25 cellular contexts compared by ENCODE assay signal in genomic region chr22:49630448-49630946, GRCh38.
DNase-seq lines count a peak whose midpoint lies in the region; ATAC-seq, FAIRE-seq and TF ChIP-seq lines count a peak whose summit lies in the region.
"Had no signal": no experiment of that assay in that cellular context is flagged by ENCODE, and none has a peak within 500 bp of the region (broad histone marks: within the 10 kb centered on the region; RNA-seq: fewer than 3 reads in every experiment).

No MANE protein-coding gene starts in this region.

- H3K9me3 Mint-ChIP-seq in neural progenitor cell (no peaks in the 10 kb centered on the region), GM23338 (no peaks in the 10 kb centered on the region; the same call in 2 of the 3 replicates)
- H3K9me3 Mint-ChIP-seq: CD4-positive, CD25-positive, alpha-beta regulatory T cell; CD8-positive, alpha-beta memory T cell; H9 had no signal

- POLR2A ChIA-PET in K562 (lab: Yijun Ruan, JAX) = interaction anchor here (0.6 to 0.8 kb wide), 2 partner anchors 8 to 19 kb away, joined by 3 to 4 read pairs; no protein-coding TSS in a partner anchor

- H3K9me2 ChIP-seq in GM23338 (ENCODE audit: insufficient read depth) = no peaks in the 10 kb centered on the region

- H3K27me3 ChIP-seq in heart right ventricle = peaks cover 0 to 9% (median 0%) of the 10 kb centered on the region in 7 donors
- no peaks in the 10 kb centered on the region for H3K27me3 ChIP-seq in K562 (ENCODE audit: control insufficient read depth in 2 of 2, insufficient read depth in 2 of 2, low read length in 2 of 2)
- no peaks in the 10 kb centered on the region for H3K27me3 ChIP-seq in neural progenitor cell
- no peaks in the 10 kb centered on the region for H3K27me3 ChIP-seq in GM23338 (ENCODE audit: insufficient read depth)

- H3K36me3 ChIP-seq in heart right ventricle = no peaks in the 10 kb centered on the region
- peaks cover 11% of the 10 kb centered on the region; the same call in 1 of the 3 replicates for H3K36me3 ChIP-seq in K562 (ENCODE audit: control insufficient read depth, insufficient read depth, low read length)
- no peaks in the 10 kb centered on the region for H3K36me3 ChIP-seq in neural progenitor cell
- no peaks in the 10 kb centered on the region for H3K36me3 ChIP-seq in GM23338 (ENCODE audit: insufficient read depth)

- peaks cover 21% of the 10 kb centered on the region for H3K27me3 Mint-ChIP-seq in neural progenitor cell (ENCODE audit: insufficient read depth, low read depth)
- peaks cover 6% of the 10 kb centered on the region for H3K27me3 Mint-ChIP-seq in GM23338 (ENCODE audit: insufficient read depth, low read depth, poor library complexity)
- H3K27me3 Mint-ChIP-seq: B cell; CD4-positive, CD25-positive, alpha-beta regulatory T cell had no signal

- no peak overlapping the region for H3K4me2 ChIP-seq in K562 (ENCODE audit: insufficient read depth, low read length)
- H3K4me2 ChIP-seq in neural progenitor cell = no peak overlapping the region
- no peak overlapping the region for H3K4me2 ChIP-seq in GM23338
- H3K4me2 ChIP-seq: A549 had no signal

- ATAC-seq in Right ventricle myocardium superior (ENCODE audit: poor library complexity) (no peak), heart right ventricle (no peak), K562 (no peak), GM18858 (IDR thresholded peaks at IDR 0.05; ENCODE audit: unreplicated experiment) (no peak), HG02852 (IDR thresholded peaks at IDR 0.05; ENCODE audit: unreplicated experiment) (no peak), GM23338 (no peak)
- ATAC-seq: A549 had no signal

- DNase-seq in Right ventricle myocardium superior = peak; percentile 30
- DNase-seq in heart right ventricle = no peak
- peak; percentile 24 for DNase-seq in G401 (ENCODE audit: low spot score)
- DNase-seq in K562 (ENCODE audit: extremely low read depth in 1 of 4, low spot score in 3 of 4) = no peak
- peak; percentile 41 for DNase-seq in neural progenitor cell (ENCODE audit: low spot score)
- no peak for DNase-seq in GM23338 (ENCODE audit: low spot score)
- DNase-seq: CD4-positive, CD25-positive, alpha-beta regulatory T cell; CD8-positive, alpha-beta memory T cell; COR-L47; DMS 273 treated with DMSO at 0.1 percent for 48 hours; DMS53; DND-41; EL; H9; IMR-90; KBM-7 had no signal

- no peak for TF ChIP-seq POLR2A in K562 (conservative IDR thresholded peaks at IDR 0.05)

- in situ Hi-C loops in G401 (cut with HindIII; ENCODE audit: low sequenced_read_pairs) (no loop called here), K562 (cut with MboI) (no loop called here)

- no peaks in the 10 kb centered on the region for H3K36me3 Mint-ChIP-seq in neural progenitor cell
- no peaks in the 10 kb centered on the region for H3K36me3 Mint-ChIP-seq in GM23338 (ENCODE audit: low read depth)

- TF ChIP-seq CTCF in heart right ventricle (IDR thresholded peaks at IDR 0.05) (no peak), K562 (IDR thresholded peaks at IDR 0.05 in 2 of 3, conservative IDR thresholded peaks at IDR 0.05 in 1 of 3; ENCODE audit: insufficient read depth in 2 of 3, low read depth in 1 of 3, low read length in 3 of 3) (no peak), neural progenitor cell (IDR thresholded peaks at IDR 0.05) (no peak), GM23338 (conservative IDR thresholded peaks at IDR 0.05; ENCODE audit: low read depth in 2 of 2) (no peak)

- no peak overlapping the region for H3K27ac ChIP-seq in heart right ventricle
- no peak overlapping the region for H3K27ac ChIP-seq in K562 (ENCODE audit: extremely low read depth, low read depth, low read length)
- no peak overlapping the region for H3K27ac ChIP-seq in neural progenitor cell
- no peak overlapping the region for H3K27ac ChIP-seq in GM23338 (ENCODE audit: low read depth)
- H3K27ac ChIP-seq: 22Rv1, A549 had no signal

- H3K79me2 ChIP-seq in K562 (ENCODE audit: control insufficient read depth, insufficient read depth, low read length) (peaks cover 56% of the 10 kb centered on the region), neural progenitor cell (ENCODE audit: low read depth) (no peaks in the 10 kb centered on the region), GM23338 (replicated peaks; ENCODE audit: insufficient read depth) (no peaks in the 10 kb centered on the region)

- TF ChIP-seq RAD21 in K562 (CRISPR knock-in tag; conservative IDR thresholded peaks at IDR 0.05 in 1 of 2, IDR thresholded peaks at IDR 0.05 in 1 of 2) = no peak

- H3K9me3 ChIP-seq in heart right ventricle (no peaks in the 10 kb centered on the region), K562 (replicated peaks; ENCODE audit: control insufficient read depth, insufficient read depth, low read depth, low read length) (no peaks in the 10 kb centered on the region), neural progenitor cell (ENCODE audit: low read depth) (no peaks in the 10 kb centered on the region)
- H3K9me3 ChIP-seq: A549 had no signal

- H3F3A ChIP-seq in neural progenitor cell (ENCODE audit: low read depth) (peaks cover 40% of the 10 kb centered on the region), GM23338 (replicated peaks; ENCODE audit: low read depth) (no peaks in the 10 kb centered on the region)

- H3K4me3 Mint-ChIP-seq in neural progenitor cell (no peak overlapping the region), GM23338 (no peak overlapping the region)
- H3K4me3 Mint-ChIP-seq: B cell; CD4-positive, CD25-positive, alpha-beta regulatory T cell; CD8-positive, alpha-beta memory T cell had no signal

- no peak for TF ChIP-seq EP300 in K562 (IDR thresholded peaks at IDR 0.05; ENCODE audit: low read length)

- no peaks in the 10 kb centered on the region for H3K9me1 ChIP-seq in K562 (ENCODE audit: control insufficient read depth, insufficient read depth, low read length)

- intact Hi-C loops in Right ventricle myocardium superior (cut with DNase I) (loop anchor here (5.0 kb wide), 1 partner anchor 1053 kb away; no protein-coding TSS in a partner anchor), heart right ventricle (cut with DNase I) (loop anchor here in 6 of 10 donors (5.0 to 10.0 kb wide), 6 partner anchors 94 to 1056 kb away; no protein-coding TSS in a partner anchor), K562 (cut with micrococcal nuclease) (no loop called here)

- CTCF ChIA-PET in K562 (lab: Yijun Ruan, JAX; ENCODE audit: low intra/inter-chr PET ratio) = no interaction called here

- no TSS peak for BruUV-seq in K562 (replicated peaks; lab: Mats Ljungman, UMichigan)

- H3K4me1 Mint-ChIP-seq in neural progenitor cell (peaks cover 29% of the 10 kb centered on the region), GM23338 (no peaks in the 10 kb centered on the region; the same call in 2 of the 3 replicates)

- H3K9ac ChIP-seq in K562 (ENCODE audit: insufficient read depth in 1 of 2, low read depth in 2 of 2, low read length in 2 of 2) (no peak overlapping the region), neural progenitor cell (no peak overlapping the region)

- H3K4me1 ChIP-seq in heart right ventricle = peaks cover 4 to 14% (median 11%) of the 10 kb centered on the region in 9 donors
- H3K4me1 ChIP-seq in K562 (replicated peaks in 1 of 2; ENCODE audit: control insufficient read depth in 2 of 2, insufficient read depth in 2 of 2, low read length in 2 of 2) = peaks cover 0 to 45% of the 10 kb centered on the region in 2 experiments; a peak in 2 of 5 replicates
- peaks cover 51% of the 10 kb centered on the region for H3K4me1 ChIP-seq in neural progenitor cell
- no peaks in the 10 kb centered on the region for H3K4me1 ChIP-seq in GM23338 (ENCODE audit: insufficient read depth)
- H3K4me1 ChIP-seq: A549 had no signal

- H3K27ac Mint-ChIP-seq in neural progenitor cell (no peak overlapping the region), GM23338 (no peak overlapping the region)
- H3K27ac Mint-ChIP-seq: B cell; CD8-positive, alpha-beta memory T cell; H9 had no signal

- H3K4me3 ChIP-seq in heart right ventricle = no peak overlapping the region
- H3K4me3 ChIP-seq in K562 = no peak overlapping the region
- H3K4me3 ChIP-seq in neural progenitor cell = no peak overlapping the region
- no peak overlapping the region for H3K4me3 ChIP-seq in GM23338
- H3K4me3 ChIP-seq: A549 had no signal

- 84 to 88% methylated on average over 17 of the region's 17 CpGs for WGBS in heart right ventricle, 2 donors
- 80% methylated on average over 2 of the region's 17 CpGs for WGBS in K562 (ENCODE audit: insufficient coverage, low coverage, missing lambda C conversion rate)

- no peak for FAIRE-seq in K562 (lab: Jason Lieb, UNC)
- FAIRE-seq: A549, G401.6, GM12891, H1, HTR-8/SVneo had no signal

- H4K20me1 ChIP-seq in K562 (replicated peaks; ENCODE audit: control insufficient read depth, insufficient read depth, low read length) = peaks cover 25% of the 10 kb centered on the region
- peaks cover 19% of the 10 kb centered on the region for H4K20me1 ChIP-seq in neural progenitor cell (ENCODE audit: low read depth)
- H4K20me1 ChIP-seq in GM23338 (replicated peaks; ENCODE audit: insufficient read depth) = no peaks in the 10 kb centered on the region

- no peak overlapping the region for H2AFZ ChIP-seq in K562 (ENCODE audit: low read depth, low read length)
- H2AFZ ChIP-seq in neural progenitor cell (replicated peaks) = no peak overlapping the region
- no peak overlapping the region for H2AFZ ChIP-seq in GM23338

TF ChIP-seq in GM23338, 12 proteins besides CTCF, POLR2A, EP300 and RAD21 (continues in another document):
- TF ChIP-seq ETS1 (IDR thresholded peaks at IDR 0.05) (no peak), EZH2 (IDR thresholded peaks at IDR 0.05; ENCODE audit: low read depth, unreplicated experiment) (no peak), EZH2phosphoT487 (IDR thresholded peaks at IDR 0.05; ENCODE audit: unreplicated experiment) (no peak)

Comparison
In these comparisons a context has a peak if more than half of its experiments do, and no peak if none do; other contexts are left out.
1. DNase-seq: peak in Right ventricle myocardium superior (single experiment), G401 (single experiment) and neural progenitor cell (single experiment); none in heart right ventricle (0 of 2), K562 (0 of 4) and GM23338 (single experiment).